17 cellular contexts compared by ENCODE assay signal in the genomic region with DNA sequence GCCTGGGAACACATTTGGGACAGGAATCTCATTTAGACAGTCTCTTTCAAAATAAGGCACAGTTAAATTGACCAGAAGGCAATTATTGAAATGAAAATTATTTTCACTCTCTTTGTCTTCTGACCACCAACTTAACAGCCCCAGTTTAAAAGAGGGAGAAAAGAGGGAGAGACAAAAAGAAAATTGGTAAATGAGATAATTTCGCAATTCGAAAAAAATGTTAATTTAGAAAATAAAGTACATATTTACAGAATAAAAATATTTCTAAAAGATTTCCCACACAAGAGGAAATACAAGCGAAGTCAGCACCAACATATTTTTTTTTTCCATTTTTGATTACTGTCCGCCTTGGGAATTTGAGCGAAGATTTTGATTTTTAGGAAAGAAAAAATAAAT. TPM values are rescaled to one million over a fixed set of nuclear protein-coding genes. Genes with fewer than 3 reads are reported as not detected.
DNase-seq lines count a peak whose midpoint lies in the region; ATAC-seq and TF ChIP-seq lines count a peak whose summit lies in the region.
"Had no signal": no experiment of that assay in that cellular context is flagged by ENCODE, and none has a peak within 500 bp of the region (broad histone marks: within the 10 kb centered on the region; RNA-seq: fewer than 3 reads in every experiment).

No MANE protein-coding gene starts in this region.

- no peak for DNase-seq in natural killer cell treated with Interleukin-12 subunit alpha and Interleukin-12 subunit beta and Interleukin-15 and Interleukin-18, amount 100 ng/mL, for 72 hours (ENCODE audit: low spot score)
- DNase-seq in natural killer cell (no peak), KG1 (lab: John Stamatoyannopoulos, UW) (no peak), omental fat pad (ENCODE audit: low spot score) (no peak)
- no peak for DNase-seq in activated T-helper 1 cell treated with anti-CD3 and anti-CD28 coated beads, Interleukin-12 subunit alpha, Interleukin-12 subunit beta, Interleukin-2, Interleukin-4 antibody, amounts not matched to agents 30 ng/mL and 10 ng/mL and 1 ng/mL, durations not matched to agents 14 hours and 24 hours and 36 hours (ENCODE audit: low spot score)
- DNase-seq: activated CD4-positive, alpha-beta T cell treated with anti-CD3 and anti-CD28 coated beads, Interleukin-2, amount 50 U/mL, for 1 hour; central memory CD4-positive, alpha-beta T cell; effector memory CD8-positive, alpha-beta T cell; left lung; NCI-H187; NCI-H446 treated with DMSO at 0.1 percent for 48 hours; SJCRH30; T1000 had no signal

- TF ChIP-seq CTCF in natural killer cell (IDR thresholded peaks at IDR 0.05) = no peak
- no peak for TF ChIP-seq CTCF in omental fat pad (IDR thresholded peaks at IDR 0.05)

- no peak for ATAC-seq in natural killer cell treated with Interleukin-12 subunit alpha and Interleukin-12 subunit beta and Interleukin-15 and Interleukin-18, amount 100 ng/mL, for 72 hours
- ATAC-seq in natural killer cell (no peak), HG02973 (IDR thresholded peaks at IDR 0.05; ENCODE audit: unreplicated experiment) (no peak), HG02571 (IDR thresholded peaks at IDR 0.05; ENCODE audit: unreplicated experiment) (no peak), omental fat pad (ENCODE audit: low FRiP score) (no peak)
- ATAC-seq: effector memory CD8-positive, alpha-beta T cell; left lung had no signal

- H3K4me3 Mint-ChIP-seq in natural killer cell treated with Interleukin-12 subunit alpha and Interleukin-12 subunit beta and Interleukin-15 and Interleukin-18, amount 100 ng/mL, for 72 hours = peak overlapping the region; percentile 51
- no peak overlapping the region for H3K4me3 Mint-ChIP-seq in natural killer cell
- H3K4me3 Mint-ChIP-seq in activated T-helper 1 cell treated with anti-CD3 and anti-CD28 coated beads, Interleukin-12 subunit alpha, Interleukin-12 subunit beta, Interleukin-2, Interleukin-4 antibody, amounts not matched to agents 30 ng/mL and 10 ng/mL and 1 ng/mL, durations not matched to agents 14 hours and 24 hours and 36 hours = no peak overlapping the region

- intact Hi-C loops in natural killer cell (cut with micrococcal nuclease) = loop anchor here (5.0 kb wide), 1 partner anchor 1733 kb away; no protein-coding TSS in a partner anchor
- intact Hi-C loops in activated T-helper 1 cell treated with anti-CD3 and anti-CD28 coated beads, Interleukin-12 subunit alpha, Interleukin-12 subunit beta, Interleukin-2, Interleukin-4 antibody, amounts not matched to agents 30 ng/mL and 10 ng/mL and 1 ng/mL, durations not matched to agents 14 hours and 24 hours and 36 hours (cut with micrococcal nuclease) = no loop called here

- no peaks in the 10 kb centered on the region for H3K9me3 Mint-ChIP-seq in natural killer cell treated with Interleukin-12 subunit alpha and Interleukin-12 subunit beta and Interleukin-15 and Interleukin-18, amount 100 ng/mL, for 72 hours
- H3K9me3 Mint-ChIP-seq in natural killer cell = no peaks in the 10 kb centered on the region
- no peaks in the 10 kb centered on the region for H3K9me3 Mint-ChIP-seq in activated T-helper 1 cell treated with anti-CD3 and anti-CD28 coated beads, Interleukin-12 subunit alpha, Interleukin-12 subunit beta, Interleukin-2, Interleukin-4 antibody, amounts not matched to agents 30 ng/mL and 10 ng/mL and 1 ng/mL, durations not matched to agents 14 hours and 24 hours and 36 hours
- H3K9me3 Mint-ChIP-seq: effector memory CD8-positive, alpha-beta T cell had no signal

- peaks cover 39 to 46% of the 10 kb centered on the region in 2 donors for H3K4me1 Mint-ChIP-seq in natural killer cell treated with Interleukin-12 subunit alpha and Interleukin-12 subunit beta and Interleukin-15 and Interleukin-18, amount 100 ng/mL, for 72 hours (ENCODE audit: low read depth in 2 of 2)
- peaks cover 39 to 62% of the 10 kb centered on the region in 2 donors for H3K4me1 Mint-ChIP-seq in natural killer cell
- peaks cover 38% of the 10 kb centered on the region for H3K4me1 Mint-ChIP-seq in activated T-helper 1 cell treated with anti-CD3 and anti-CD28 coated beads, Interleukin-12 subunit alpha, Interleukin-12 subunit beta, Interleukin-2, Interleukin-4 antibody, amounts not matched to agents 30 ng/mL and 10 ng/mL and 1 ng/mL, durations not matched to agents 14 hours and 24 hours and 36 hours (ENCODE audit: low read depth)

- H3K27ac ChIP-seq in mesodermal cell (ENCODE audit: low read depth, low read length, severe bottlenecking) = no peak overlapping the region
- H3K27ac ChIP-seq: left lung, SJCRH30 had no signal

- H3K27me3 Mint-ChIP-seq in natural killer cell treated with Interleukin-12 subunit alpha and Interleukin-12 subunit beta and Interleukin-15 and Interleukin-18, amount 100 ng/mL, for 72 hours = peaks cover 40 to 59% of the 10 kb centered on the region in 2 donors
- peaks cover 66 to 69% of the 10 kb centered on the region in 2 donors for H3K27me3 Mint-ChIP-seq in natural killer cell (ENCODE audit: low read depth in 2 of 2)
- peaks cover 63% of the 10 kb centered on the region for H3K27me3 Mint-ChIP-seq in activated T-helper 1 cell treated with anti-CD3 and anti-CD28 coated beads, Interleukin-12 subunit alpha, Interleukin-12 subunit beta, Interleukin-2, Interleukin-4 antibody, amounts not matched to agents 30 ng/mL and 10 ng/mL and 1 ng/mL, durations not matched to agents 14 hours and 24 hours and 36 hours (ENCODE audit: insufficient read depth)

- H3K4me1 ChIP-seq in mesodermal cell (ENCODE audit: control insufficient read depth, insufficient read depth, low read length, poor library complexity, severe bottlenecking) = peaks cover 27% of the 10 kb centered on the region
- H3K4me1 ChIP-seq: SJCRH30 had no signal

- peak overlapping the region in 1 of 2 donors; percentile 14 for H3K27ac Mint-ChIP-seq in natural killer cell treated with Interleukin-12 subunit alpha and Interleukin-12 subunit beta and Interleukin-15 and Interleukin-18, amount 100 ng/mL, for 72 hours
- peak overlapping the region in 1 of 2 donors; percentile 73 for H3K27ac Mint-ChIP-seq in natural killer cell
- H3K27ac Mint-ChIP-seq in activated T-helper 1 cell treated with anti-CD3 and anti-CD28 coated beads, Interleukin-12 subunit alpha, Interleukin-12 subunit beta, Interleukin-2, Interleukin-4 antibody, amounts not matched to agents 30 ng/mL and 10 ng/mL and 1 ng/mL, durations not matched to agents 14 hours and 24 hours and 36 hours = peak overlapping the region; percentile 81

- H3K36me3 ChIP-seq in mesodermal cell (ENCODE audit: control insufficient read depth, insufficient read depth, low read length) = no peaks in the 10 kb centered on the region
- H3K36me3 ChIP-seq: left lung had no signal

- H3K9me3 ChIP-seq in mesodermal cell (ENCODE audit: control insufficient read depth, low read length) = no peaks in the 10 kb centered on the region
- H3K9me3 ChIP-seq: left lung, SJCRH30 had no signal

- WGBS in mesodermal cell (ENCODE audit: insufficient coverage in 2 of 2), 2 experiments = no CpG with 5 or more reads among the region's 5 CpGs

- peaks cover 4% of the 10 kb centered on the region for H3K36me3 Mint-ChIP-seq in natural killer cell treated with Interleukin-12 subunit alpha and Interleukin-12 subunit beta and Interleukin-15 and Interleukin-18, amount 100 ng/mL, for 72 hours
- no peaks in the 10 kb centered on the region for H3K36me3 Mint-ChIP-seq in natural killer cell
- H3K36me3 Mint-ChIP-seq in activated T-helper 1 cell treated with anti-CD3 and anti-CD28 coated beads, Interleukin-12 subunit alpha, Interleukin-12 subunit beta, Interleukin-2, Interleukin-4 antibody, amounts not matched to agents 30 ng/mL and 10 ng/mL and 1 ng/mL, durations not matched to agents 14 hours and 24 hours and 36 hours (ENCODE audit: low read depth) = peaks cover 3% of the 10 kb centered on the region

- peak overlapping the region; percentile 30 for H3K4me3 ChIP-seq in mesodermal cell (ENCODE audit: extremely low read depth, insufficient read depth, low read length, poor library complexity, severe bottlenecking)
- H3K4me3 ChIP-seq: left lung, SJCRH30 had no signal

RNA-seq across cellular contexts. Expression of gene SP9, which starts 4.8 kb away (rescaled TPM):
- total RNA-seq in natural killer cell treated with Interleukin-12 subunit alpha and Interleukin-12 subunit beta and Interleukin-15 and Interleukin-18, amount 100 ng/mL, for 72 hours = not detected
- total RNA-seq in natural killer cell (not detected), omental fat pad (not detected)
- not detected in 2 replicates for total RNA-seq in activated T-helper 1 cell treated with anti-CD3 and anti-CD28 coated beads, Interleukin-12 subunit alpha, Interleukin-12 subunit beta, Interleukin-2, Interleukin-4 antibody, amounts not matched to agents 30 ng/mL and 10 ng/mL and 1 ng/mL, durations not matched to agents 14 hours and 24 hours and 36 hours
- polyA plus RNA-seq in mesodermal cell (2013, experiment 1 of 2) = 0.29 TPM
- 0.40 TPM for polyA plus RNA-seq in mesodermal cell (2013, experiment 2 of 2)
- total RNA-seq: left lung, MCF 10A had no signal

RNA-seq across cellular contexts. Expression of gene SCRN3, which starts 56.0 kb away (rescaled TPM):
- total RNA-seq in natural killer cell treated with Interleukin-12 subunit alpha and Interleukin-12 subunit beta and Interleukin-15 and Interleukin-18, amount 100 ng/mL, for 72 hours = 10 to 100 TPM; 22.1 to 26.7 TPM
- total RNA-seq in natural killer cell (10 to 100 TPM; 16.6 to 20.6 (median 16.9) TPM), omental fat pad (10 to 100 TPM in 3 of 4 donors, 1 to 10 TPM in 1; 9.5 to 24.7 (median 18.0) TPM)
- total RNA-seq in activated T-helper 1 cell treated with anti-CD3 and anti-CD28 coated beads, Interleukin-12 subunit alpha, Interleukin-12 subunit beta, Interleukin-2, Interleukin-4 antibody, amounts not matched to agents 30 ng/mL and 10 ng/mL and 1 ng/mL, durations not matched to agents 14 hours and 24 hours and 36 hours = 14.0 and 19.8 TPM in 2 replicates
- 16.7 TPM for polyA plus RNA-seq in mesodermal cell (2013, experiment 1 of 2)
- polyA plus RNA-seq in mesodermal cell (2013, experiment 2 of 2) = 21.1 TPM
